8 cellular contexts compared by ENCODE assay signal in genomic region chr6:169332250-169332649, GRCh38.
"Had no signal": no experiment of that assay in that cellular context is flagged by ENCODE, and none has a peak within 500 bp of the region (broad histone marks: within the 10 kb centered on the region; RNA-seq: fewer than 3 reads in every experiment).

No MANE protein-coding gene starts in this region.

- H3K4me3 ChIP-seq: GM23248, GM23338, HAP-1 had no signal

- H3K36me3 ChIP-seq: HAP-1 had no signal

- DNase-seq: GM23248, GOT3, H7, H9, HCEC 1CT, HFFc6 had no signal

- H3K9me3 ChIP-seq: HAP-1 had no signal

- H3K27ac ChIP-seq: GM23248 had no signal
